13 cellular contexts compared by ENCODE assay signal in the genomic region with DNA sequence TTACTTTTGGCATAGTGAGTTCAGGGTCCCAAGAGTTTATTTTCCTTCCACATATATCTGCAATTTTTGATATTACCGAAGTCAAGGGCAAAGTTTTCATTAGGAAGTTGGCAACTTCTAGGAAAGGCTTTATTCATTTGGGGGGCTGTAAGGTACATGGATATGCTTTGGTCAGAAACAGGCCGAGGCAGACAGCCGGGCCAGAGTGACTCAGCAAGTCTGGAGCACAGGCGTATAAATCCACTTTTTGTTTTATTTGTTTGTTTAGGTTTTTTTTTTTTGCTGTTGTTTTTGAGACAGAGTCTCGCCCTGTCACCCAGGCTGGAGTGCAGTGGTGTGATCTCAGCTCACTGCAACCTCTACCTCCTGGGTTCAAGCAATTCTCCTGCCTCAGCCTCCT. TPM values are rescaled to one million over a fixed set of nuclear protein-coding genes. Genes with fewer than 3 reads are reported as not detected.
DNase-seq lines count a peak whose midpoint lies in the region; ATAC-seq and TF ChIP-seq lines count a peak whose summit lies in the region.
"Had no signal": no experiment of that assay in that cellular context is flagged by ENCODE, and none has a peak within 500 bp of the region (broad histone marks: within the 10 kb centered on the region; RNA-seq: fewer than 3 reads in every experiment).

No MANE protein-coding gene starts in this region.

- H3K4me3 ChIP-seq in tibial nerve (no peak overlapping the region), mucosa of descending colon (no peak overlapping the region)
- H3K4me3 ChIP-seq: neural progenitor cell had no signal

- no peaks in the 10 kb centered on the region for H3K27me3 ChIP-seq in tibial nerve
- H3K27me3 ChIP-seq: foreskin keratinocyte, neural progenitor cell had no signal

- H3K36me3 ChIP-seq in tibial nerve, result no peaks in the 10 kb centered on the region
- no peaks in the 10 kb centered on the region for H3K36me3 ChIP-seq in mucosa of descending colon (ENCODE audit: low read depth)
- H3K36me3 ChIP-seq: neural progenitor cell had no signal

- H3K9me3 ChIP-seq in tibial nerve (no peaks in the 10 kb centered on the region), mucosa of descending colon (peaks cover 7% of the 10 kb centered on the region)

- H3K4me3 Mint-ChIP-seq in brain, result peak overlapping the region in 4 of 5 experiments; percentile 28 to 78 (median 47)
- H3K4me3 Mint-ChIP-seq: neural progenitor cell had no signal

- H3K27me3 Mint-ChIP-seq in brain, result peaks cover 6% of the 10 kb centered on the region

- H3K9me3 Mint-ChIP-seq in brain, result peaks cover 51 to 65% (median 62%) of the 10 kb centered on the region in 5 experiments

- TF ChIP-seq POLR2A in tibial nerve (IDR thresholded peaks at IDR 0.05), result no peak

- peak overlapping the region; percentile 21 to 76 (median 60) for H3K27ac ChIP-seq in tibial nerve
- H3K27ac ChIP-seq: foreskin keratinocyte, neural progenitor cell had no signal

- peaks cover 0 to 60% (median 19%) of the 10 kb centered on the region in 4 donors for H3K4me1 ChIP-seq in tibial nerve
- peaks cover 4% of the 10 kb centered on the region for H3K4me1 ChIP-seq in mucosa of descending colon (ENCODE audit: low read depth)
- H3K4me1 ChIP-seq: neural progenitor cell had no signal

- peak overlapping the region in 3 of 5 experiments; percentile 80 to 82 (median 82) for H3K27ac Mint-ChIP-seq in brain
- H3K27ac Mint-ChIP-seq: neural progenitor cell had no signal

- WGBS in tibial nerve, 2 donors, result 10 to 17% methylated on average over 5 of the region's 5 CpGs

- TF ChIP-seq CTCF in brain (conservative IDR thresholded peaks at IDR 0.05) (no peak), tibial nerve (IDR thresholded peaks at IDR 0.05) (no peak), mucosa of descending colon (IDR thresholded peaks at IDR 0.05) (no peak)

- peaks cover 42% of the 10 kb centered on the region for H3K4me1 Mint-ChIP-seq in brain
- H3K4me1 Mint-ChIP-seq: neural progenitor cell had no signal

- H3K36me3 Mint-ChIP-seq in brain, result peaks cover 78% of the 10 kb centered on the region

- peak; percentile 63 for DNase-seq in DMS 273 (lab: John Stamatoyannopoulos, UW; ENCODE audit: unreplicated experiment)
- no peak for DNase-seq in DMS 273 treated with DMSO at 0.1 percent for 48 hours (lab: John Stamatoyannopoulos, UW)
- DNase-seq in left lobe of liver (ENCODE audit: low spot score), result no peak
- DNase-seq in tibial nerve (ENCODE audit: low spot score in 2 of 2), result no peak
- DNase-seq in GOT3 (lab: John Stamatoyannopoulos, UW), result no peak
- DNase-seq in mucosa of descending colon, result no peak
- no peak for DNase-seq in HPDE6-E6E7 (ENCODE audit: extremely low spot score)
- DNase-seq: 8988T; activated effector memory CD4-positive, alpha-beta T cell treated with Interleukin-2 at 50 U/mL for 16 hours; NCI-H446 had no signal

- ATAC-seq in left lobe of liver (peak; percentile 32), mucosa of descending colon (no peak)
- ATAC-seq: foreskin keratinocyte had no signal

- no peak for TF ChIP-seq EP300 in tibial nerve (IDR thresholded peaks at IDR 0.05)

- intact Hi-C loops in mucosa of descending colon (cut with DNase I, micrococcal nuclease), result no loop called here

RNA-seq across cellular contexts. Expression of gene ZNF680, which starts 3.7 kb away (rescaled TPM):
- polyA plus RNA-seq in brain (ENCODE audit: insufficient read depth, low read depth, low replicate concordance), result 5.1 TPM
- total RNA-seq in left lobe of liver, result 14.3 TPM
- 10 to 100 TPM; 13.8 to 26.4 (median 19.5) TPM for total RNA-seq in tibial nerve
- 10 to 100 TPM in 1 of 3 donors, 1 to 10 TPM in 2; 8.7 to 11.9 (median 9.9) TPM for total RNA-seq in mucosa of descending colon
